ENCODE assay signal across 8 cellular contexts in the genomic region with DNA sequence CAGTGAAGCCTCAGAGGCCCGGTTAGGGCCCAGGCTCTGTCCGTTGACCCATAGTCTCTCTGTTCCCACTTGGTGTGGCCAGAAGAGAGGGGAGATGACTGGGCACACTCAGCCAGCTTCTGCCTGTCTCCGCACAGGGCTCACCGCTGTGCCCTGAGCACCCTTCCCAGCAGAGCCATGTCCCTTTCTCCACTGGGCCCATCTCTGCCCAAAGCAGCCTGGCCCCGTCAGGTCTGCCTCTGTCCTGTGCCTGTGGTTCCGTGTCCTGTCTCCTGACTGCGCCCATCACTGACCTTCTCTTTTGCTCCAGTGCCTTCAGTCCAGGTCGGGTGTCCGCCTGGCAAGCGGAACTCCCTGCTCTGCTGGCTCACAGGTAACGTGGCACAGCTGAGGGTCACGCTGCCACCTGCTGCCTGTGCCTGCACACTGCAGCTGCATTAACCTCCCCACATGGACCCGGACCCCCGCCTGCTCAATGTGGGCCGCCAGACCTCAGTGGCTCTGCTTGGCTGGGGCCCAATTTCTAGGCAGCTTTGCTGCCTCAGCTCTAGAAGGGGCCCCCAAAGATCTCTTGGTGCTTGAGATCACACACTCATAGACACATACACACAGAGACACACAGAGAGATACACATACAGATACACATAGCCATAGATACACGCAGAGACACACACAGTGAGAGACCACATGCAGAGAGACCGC. TPM values are rescaled to one million over a fixed set of nuclear protein-coding genes. Genes with fewer than 3 reads are reported as not detected.
DNase-seq lines count a peak whose midpoint lies in the region; ATAC-seq and TF ChIP-seq lines count a peak whose summit lies in the region.

No MANE protein-coding gene starts in this region.

- POLR2A ChIA-PET in SK-N-SH (lab: Yijun Ruan, JAX), result interaction anchor here (0.5 to 1.1 kb wide), 2 partner anchors 40 to 62 kb away, joined by 4 to 5 read pairs; partner anchors contain the start of gene CNNM4

- no peaks in the 10 kb centered on the region for H3K9me2 ChIP-seq in SK-N-SH

- H3K4me3 ChIP-seq in SK-N-SH (ENCODE audit: low read depth in 2 of 2, low read length in 1 of 2), result peak overlapping the region in 1 of 2 experiments; percentile 40; a peak in 1 of 4 replicates
- H3K4me3 ChIP-seq in heart left ventricle, result no peak overlapping the region

- no peak overlapping the region for H3K4me3 Mint-ChIP-seq in activated naive CD8-positive, alpha-beta T cell treated with anti-CD3 and anti-CD28 coated beads for 36 hours

- no peaks in the 10 kb centered on the region for H3K36me3 Mint-ChIP-seq in activated naive CD8-positive, alpha-beta T cell treated with anti-CD3 and anti-CD28 coated beads for 36 hours

- intact Hi-C loops in heart left ventricle (cut with DNase I), result loop anchor here in 5 of 10 donors (5.0 kb wide), 2 partner anchors 34 to 39 kb away; partner anchors contain the start of gene CNNM4 (in 4 of the 5)

- peak; percentile 77 for ATAC-seq in GM19328 (IDR thresholded peaks at IDR 0.05; ENCODE audit: unreplicated experiment)
- ATAC-seq in heart left ventricle, result peak; percentile 76 to 93 (median 90)
- no peak for ATAC-seq in HG02973 (IDR thresholded peaks at IDR 0.05; ENCODE audit: unreplicated experiment)

- H3K9me3 ChIP-seq in SK-N-SH (no peaks in the 10 kb centered on the region), heart left ventricle (no peaks in the 10 kb centered on the region)

- H3K27ac Mint-ChIP-seq in activated naive CD8-positive, alpha-beta T cell treated with anti-CD3 and anti-CD28 coated beads for 36 hours, result no peak overlapping the region

- TF ChIP-seq CTCF in SK-N-SH (IDR thresholded peaks at IDR 0.05) (peak; percentile 81), heart left ventricle (IDR thresholded peaks at IDR 0.05) (peak; percentile 64 to 86 (median 80))

- H3K9ac ChIP-seq in SK-N-SH, result no peak overlapping the region

- DNase-seq in CMK (ENCODE audit: low read depth), result peak; percentile 30
- DNase-seq in HPDE6-E6E7 (ENCODE audit: extremely low spot score), result peak; percentile 72
- peak; percentile 93 for DNase-seq in SK-N-SH
- DNase-seq in activated naive CD8-positive, alpha-beta T cell treated with anti-CD3 and anti-CD28 coated beads for 36 hours, result peak; percentile 74
- DNase-seq in heart left ventricle, result peak; percentile 58 to 86 (median 71)
- peak; percentile 78 for DNase-seq in retina

- H3K4me2 ChIP-seq in SK-N-SH, result no peak overlapping the region

- no peaks in the 10 kb centered on the region for H3K36me3 ChIP-seq in SK-N-SH (replicated peaks in 1 of 2; ENCODE audit: control insufficient read depth in 1 of 2, insufficient read depth in 2 of 2, low read length in 1 of 2)
- peaks cover 0 to 58% (median 40%) of the 10 kb centered on the region in 9 donors for H3K36me3 ChIP-seq in heart left ventricle

- H3K79me2 ChIP-seq in SK-N-SH (ENCODE audit: insufficient read depth), result no peaks in the 10 kb centered on the region

- peaks cover 0 to 12% of the 10 kb centered on the region in 2 experiments; a peak in 1 of 4 replicates for H3K4me1 ChIP-seq in SK-N-SH (ENCODE audit: control insufficient read depth in 1 of 2, insufficient read depth in 2 of 2, low read depth in 1 of 2, low read length in 1 of 2)
- H3K4me1 ChIP-seq in heart left ventricle, result peaks cover 0 to 7% (median 2%) of the 10 kb centered on the region in 12 donors

- TF ChIP-seq EP300 in SK-N-SH (IDR thresholded peaks at IDR 0.05; ENCODE audit: borderline replicate concordance in 1 of 2, low read depth in 1 of 2, low read length in 1 of 2), result no peak

- H3K27me3 ChIP-seq in SK-N-SH (ENCODE audit: insufficient read depth) (no peaks in the 10 kb centered on the region), heart left ventricle (no peaks in the 10 kb centered on the region)

- H3K27me3 Mint-ChIP-seq in activated naive CD8-positive, alpha-beta T cell treated with anti-CD3 and anti-CD28 coated beads for 36 hours, result no peaks in the 10 kb centered on the region

- no peaks in the 10 kb centered on the region for H3F3A ChIP-seq in SK-N-SH (replicated peaks; ENCODE audit: insufficient read depth)

- no peak overlapping the region for H2AFZ ChIP-seq in SK-N-SH (ENCODE audit: low read depth)

- WGBS in SK-N-SH (ENCODE audit: low lambda C conversion rate), result 31% methylated on average over 11 of the region's 17 CpGs
- WGBS in heart left ventricle, 4 donors, result 49 to 51% (median 50%) methylated on average over 16 to 17 of the region's 17 CpGs

- TF ChIP-seq RAD21 in SK-N-SH (IDR thresholded peaks at IDR 0.05; ENCODE audit: low read length), result peak; percentile 84

- no peaks in the 10 kb centered on the region for H3K9me3 Mint-ChIP-seq in activated naive CD8-positive, alpha-beta T cell treated with anti-CD3 and anti-CD28 coated beads for 36 hours

- H3K4me1 Mint-ChIP-seq in activated naive CD8-positive, alpha-beta T cell treated with anti-CD3 and anti-CD28 coated beads for 36 hours, result no peaks in the 10 kb centered on the region

- H4K20me1 ChIP-seq in SK-N-SH (ENCODE audit: insufficient read depth), result no peaks in the 10 kb centered on the region

- no peak for TF ChIP-seq POLR2A in heart left ventricle (IDR thresholded peaks at IDR 0.05)

- CTCF ChIA-PET in SK-N-SH (lab: Yijun Ruan, JAX), result interaction anchor here (0.5 to 4.1 kb wide), 27 partner anchors 9 to 480 kb away, joined by 3 to 31 read pairs (median 4); partner anchors contain the start of genes ANKRD39, CNNM3, CNNM4 and KANSL3

- H3K27ac ChIP-seq in SK-N-SH (ENCODE audit: low read depth in 2 of 2, low read length in 1 of 2) (peak overlapping the region in 1 of 2 experiments; percentile 4; a peak in 1 of 4 replicates), heart left ventricle (peak overlapping the region in 1 of 12 donors; percentile 63)

TF ChIP-seq in SK-N-SH, 30 proteins besides CTCF, POLR2A, EP300 and RAD21:
- peak; percentile 85 for TF ChIP-seq SMC3 (IDR thresholded peaks at IDR 0.05; ENCODE audit: low read depth, low read length)
- TF ChIP-seq, protein P1, sequence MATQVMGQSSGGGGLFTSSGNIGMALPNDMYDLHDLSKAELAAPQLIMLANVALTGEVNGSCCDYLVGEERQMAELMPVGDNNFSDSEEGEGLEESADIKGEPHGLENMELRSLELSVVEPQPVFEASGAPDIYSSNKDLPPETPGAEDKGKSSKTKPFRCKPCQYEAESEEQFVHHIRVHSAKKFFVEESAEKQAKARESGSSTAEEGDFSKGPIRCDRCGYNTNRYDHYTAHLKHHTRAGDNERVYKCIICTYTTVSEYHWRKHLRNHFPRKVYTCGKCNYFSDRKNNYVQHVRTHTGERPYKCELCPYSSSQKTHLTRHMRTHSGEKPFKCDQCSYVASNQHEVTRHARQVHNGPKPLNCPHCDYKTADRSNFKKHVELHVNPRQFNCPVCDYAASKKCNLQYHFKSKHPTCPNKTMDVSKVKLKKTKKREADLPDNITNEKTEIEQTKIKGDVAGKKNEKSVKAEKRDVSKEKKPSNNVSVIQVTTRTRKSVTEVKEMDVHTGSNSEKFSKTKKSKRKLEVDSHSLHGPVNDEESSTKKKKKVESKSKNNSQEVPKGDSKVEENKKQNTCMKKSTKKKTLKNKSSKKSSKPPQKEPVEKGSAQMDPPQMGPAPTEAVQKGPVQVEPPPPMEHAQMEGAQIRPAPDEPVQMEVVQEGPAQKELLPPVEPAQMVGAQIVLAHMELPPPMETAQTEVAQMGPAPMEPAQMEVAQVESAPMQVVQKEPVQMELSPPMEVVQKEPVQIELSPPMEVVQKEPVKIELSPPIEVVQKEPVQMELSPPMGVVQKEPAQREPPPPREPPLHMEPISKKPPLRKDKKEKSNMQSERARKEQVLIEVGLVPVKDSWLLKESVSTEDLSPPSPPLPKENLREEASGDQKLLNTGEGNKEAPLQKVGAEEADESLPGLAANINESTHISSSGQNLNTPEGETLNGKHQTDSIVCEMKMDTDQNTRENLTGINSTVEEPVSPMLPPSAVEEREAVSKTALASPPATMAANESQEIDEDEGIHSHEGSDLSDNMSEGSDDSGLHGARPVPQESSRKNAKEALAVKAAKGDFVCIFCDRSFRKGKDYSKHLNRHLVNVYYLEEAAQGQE (IDR thresholded peaks at IDR 0.05; ENCODE audit: low read depth, low read length), result no peak

RNA-seq across cellular contexts. Expression of gene CNNM3, which starts 15.2 kb away (rescaled TPM):
- 9.3 and 14.7 TPM in 2 replicates for polyA plus RNA-seq in SK-N-SH (2012; rRNA removed)
- polyA plus RNA-seq in SK-N-SH (2012; cell fraction: cytosol; rRNA removed), result 5.6 and 7.1 TPM in 2 replicates
- polyA plus RNA-seq in SK-N-SH (2012; cell fraction: nucleus; rRNA removed), result 15.2 and 18.5 TPM in 2 replicates
- total RNA-seq in activated naive CD8-positive, alpha-beta T cell treated with anti-CD3 and anti-CD28 coated beads for 36 hours, result 10 to 100 TPM; 15.5 to 17.2 TPM
- 10 to 100 TPM in 6 of 9 donors, 1 to 10 TPM in 3; 6.6 to 17.7 (median 10.6) TPM for total RNA-seq in heart left ventricle
- 1 to 10 TPM; 5.1 to 7.1 TPM for polyA plus RNA-seq in heart left ventricle

RNA-seq across cellular contexts. Expression of gene CNNM4, which starts 40.2 kb away (rescaled TPM):
- 5.5 TPM in 2 replicates for polyA plus RNA-seq in SK-N-SH (2012; rRNA removed)
- 2.9 and 3.9 TPM in 2 replicates for polyA plus RNA-seq in SK-N-SH (2012; cell fraction: cytosol; rRNA removed)
- 5.9 and 6.8 TPM in 2 replicates for polyA plus RNA-seq in SK-N-SH (2012; cell fraction: nucleus; rRNA removed)
- total RNA-seq in activated naive CD8-positive, alpha-beta T cell treated with anti-CD3 and anti-CD28 coated beads for 36 hours, result 1 to 10 TPM; 5.9 to 6.2 TPM
- total RNA-seq in heart left ventricle, result 10 to 100 TPM; 13.1 to 47.7 (median 28.7) TPM
- 10 to 100 TPM; 11.3 to 12.7 TPM for polyA plus RNA-seq in heart left ventricle

RNA-seq across cellular contexts. Expression of gene ANKRD23, which starts 42.9 kb away (rescaled TPM):
- polyA plus RNA-seq in SK-N-SH (2012; rRNA removed) (3.1 and 3.8 TPM in 2 replicates), heart left ventricle (10 to 100 TPM in 1 of 2 donors, under 1 TPM in 1; 0.96 to 26.7 TPM)
- 0.62 and 1.2 TPM in 2 replicates for polyA plus RNA-seq in SK-N-SH (2012; cell fraction: cytosol; rRNA removed)
- polyA plus RNA-seq in SK-N-SH (2012; cell fraction: nucleus; rRNA removed), result 20.3 and 22.2 TPM in 2 replicates
- 1 to 10 TPM; 2.7 to 3.2 TPM for total RNA-seq in activated naive CD8-positive, alpha-beta T cell treated with anti-CD3 and anti-CD28 coated beads for 36 hours
- total RNA-seq in heart left ventricle, result 10 to 100 TPM in 2 of 9 donors, 1 to 10 TPM in 7; 2.3 to 23.6 (median 7.9) TPM

RNA-seq across cellular contexts. Expression of gene ANKRD39, which starts 56.9 kb away (rescaled TPM):
- polyA plus RNA-seq in SK-N-SH (2012; rRNA removed) (11.8 and 13.4 TPM in 2 replicates), heart left ventricle (10 to 100 TPM; 18.3 to 33.4 TPM)
- polyA plus RNA-seq in SK-N-SH (2012; cell fraction: cytosol; rRNA removed), result 7.2 and 10.5 TPM in 2 replicates
- 18.7 and 27.3 TPM in 2 replicates for polyA plus RNA-seq in SK-N-SH (2012; cell fraction: nucleus; rRNA removed)
- total RNA-seq in activated naive CD8-positive, alpha-beta T cell treated with anti-CD3 and anti-CD28 coated beads for 36 hours, result 10 to 100 TPM; 22.7 to 25.2 TPM
- 10 to 100 TPM; 13.3 to 18.4 (median 16.8) TPM for total RNA-seq in heart left ventricle

Comparison
In these comparisons a context has a peak if more than half of its experiments do, and no peak if none do; other contexts are left out.
1. DNase-seq: peak in every context shown above with its lines; median percentile 93 in SK-N-SH; 78 in retina; 74 in activated naive CD8-positive, alpha-beta T cell treated with anti-CD3 and anti-CD28 coated beads for 36 hours; 72 in HPDE6-E6E7; 71 in heart left ventricle; 30 in CMK.